In the genomic region with DNA sequence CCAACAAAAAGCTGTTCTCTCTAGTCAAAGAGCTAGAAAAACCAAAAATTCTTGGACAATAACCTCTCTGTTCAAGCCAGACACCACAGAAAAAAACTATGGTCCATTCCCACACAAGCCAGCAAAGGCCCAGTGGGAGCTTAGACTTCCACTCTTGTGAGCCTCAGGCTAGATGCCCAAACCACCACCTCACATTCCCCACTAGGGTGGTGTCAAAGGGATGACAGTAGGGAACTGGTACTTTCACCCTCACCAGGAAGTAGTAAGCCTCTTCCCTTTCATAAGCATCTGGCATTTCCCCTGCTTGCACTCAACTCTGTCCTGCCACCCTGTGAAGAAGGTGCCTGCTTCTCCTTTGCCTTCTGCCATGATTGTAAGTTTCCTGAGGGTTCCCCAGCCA, we compare ENCODE assay signal across 22 cellular contexts. TPM values are rescaled to one million over a fixed set of nuclear protein-coding genes. Genes with fewer than 3 reads are reported as not detected.
"Had no signal": no experiment of that assay in that cellular context is flagged by ENCODE, and none has a peak within 500 bp of the region (broad histone marks: within the 10 kb centered on the region; RNA-seq: fewer than 3 reads in every experiment).

No MANE protein-coding gene starts in this region.

- H3K27me3 ChIP-seq: cardiac muscle cell, neural progenitor cell, spleen, vagina had no signal

- H3K36me3 Mint-ChIP-seq: activated CD8-positive, alpha-beta memory T cell treated with anti-CD3 and anti-CD28 coated beads, Interleukin-2, amount 10 ng/mL, durations not matched to agents 7 days and 5 days; naive thymus-derived CD8-positive, alpha-beta T cell; neural progenitor cell; type B pancreatic cell had no signal

- H3K9me3 Mint-ChIP-seq: activated CD4-positive, alpha-beta memory T cell treated with anti-CD3 and anti-CD28 coated beads, Interleukin-2, amount 10 ng/mL, durations not matched to agents 7 days and 5 days; activated CD4-positive, alpha-beta T cell treated with anti-CD3 and anti-CD28 coated beads, Interleukin-2, amount 10 ng/mL, durations not matched to agents 24 days and 14 days; activated naive CD8-positive, alpha-beta T cell treated with anti-CD3 and anti-CD28 coated beads, Interleukin-2, amount 50 U/mL, for 24 hours; naive thymus-derived CD8-positive, alpha-beta T cell; neural progenitor cell; type B pancreatic cell had no signal

- DNase-seq: activated CD4-positive, alpha-beta memory T cell treated with anti-CD3 and anti-CD28 coated beads, Interleukin-2, amount 10 ng/mL, durations not matched to agents 7 days and 5 days; activated CD4-positive, alpha-beta T cell treated with anti-CD3 and anti-CD28 coated beads, Interleukin-2, amount 10 ng/mL, durations not matched to agents 24 days and 14 days; activated CD8-positive, alpha-beta memory T cell treated with anti-CD3 and anti-CD28 coated beads, Interleukin-2, amount 10 ng/mL, durations not matched to agents 7 days and 5 days; activated gamma-delta T cell; activated naive CD4-positive, alpha-beta T cell treated with anti-CD3 and anti-CD28 coated beads, Interleukin-2, amount 50 U/mL, for 16 hours; activated naive CD8-positive, alpha-beta T cell treated with anti-CD3 and anti-CD28 coated beads, Interleukin-2, amount 50 U/mL, for 24 hours; activated T-cell treated with anti-CD3 and anti-CD28 coated beads for 4 hours; cortex of kidney; naive thymus-derived CD8-positive, alpha-beta T cell; spleen; stimulated activated CD4-positive, alpha-beta T cell treated with anti-CD3 and anti-CD28 coated beads, Interleukin-4, amount 100 ng/mL, for 24 hours; stimulated activated naive CD4-positive, alpha-beta T cell treated with Interleukin-2 at 50 U/mL for 16 hours; T-helper 9 cell had no signal

- H3K27me3 Mint-ChIP-seq: activated CD4-positive, alpha-beta memory T cell treated with anti-CD3 and anti-CD28 coated beads, Interleukin-2, amount 10 ng/mL, durations not matched to agents 7 days and 5 days; activated CD4-positive, alpha-beta T cell treated with anti-CD3 and anti-CD28 coated beads, Interleukin-2, amount 10 ng/mL, durations not matched to agents 24 days and 14 days; activated CD8-positive, alpha-beta memory T cell treated with anti-CD3 and anti-CD28 coated beads, Interleukin-2, amount 10 ng/mL, durations not matched to agents 7 days and 5 days; activated naive CD8-positive, alpha-beta T cell treated with anti-CD3 and anti-CD28 coated beads, Interleukin-2, amount 50 U/mL, for 24 hours; progenitor cell of endocrine pancreas; type B pancreatic cell had no signal

- H3K4me3 ChIP-seq: cardiac muscle cell, lung, neural progenitor cell, spleen, thoracic aorta, vagina had no signal

- H3K4me1 ChIP-seq: neural progenitor cell, spleen, vagina had no signal

- H3K9ac ChIP-seq: neural progenitor cell had no signal

- H3K36me3 ChIP-seq: cardiac muscle cell, neural progenitor cell, spleen, thoracic aorta, vagina had no signal

- H3K9me3 ChIP-seq: spleen, thoracic aorta, vagina had no signal

- H3K4me2 ChIP-seq: neural progenitor cell had no signal

- ATAC-seq: activated CD4-positive, CD25-positive, alpha-beta regulatory T cell treated with anti-CD3 and anti-CD28 coated beads, Interleukin-2, amount 50 U/mL, for 24 hours; activated CD8-positive, alpha-beta memory T cell treated with anti-CD3 and anti-CD28 coated beads, Interleukin-2, amount 10 ng/mL, durations not matched to agents 7 days and 5 days; activated naive CD8-positive, alpha-beta T cell treated with anti-CD3 and anti-CD28 coated beads, Interleukin-2, amount 50 U/mL, for 24 hours; left lobe of liver; naive thymus-derived CD8-positive, alpha-beta T cell had no signal

- H2AFZ ChIP-seq: neural progenitor cell had no signal

- H3K27ac ChIP-seq: cardiac muscle cell, neural progenitor cell, spleen, thoracic aorta, vagina had no signal

- H3K27ac Mint-ChIP-seq: activated CD4-positive, alpha-beta memory T cell treated with anti-CD3 and anti-CD28 coated beads, Interleukin-2, amount 10 ng/mL, durations not matched to agents 7 days and 5 days; activated CD4-positive, alpha-beta T cell treated with anti-CD3 and anti-CD28 coated beads, Interleukin-2, amount 10 ng/mL, durations not matched to agents 24 days and 14 days; activated CD8-positive, alpha-beta memory T cell treated with anti-CD3 and anti-CD28 coated beads, Interleukin-2, amount 10 ng/mL, durations not matched to agents 7 days and 5 days; activated naive CD8-positive, alpha-beta T cell treated with anti-CD3 and anti-CD28 coated beads, Interleukin-2, amount 50 U/mL, for 24 hours; naive thymus-derived CD8-positive, alpha-beta T cell; neural progenitor cell; progenitor cell of endocrine pancreas; type B pancreatic cell had no signal

- H3K4me1 Mint-ChIP-seq: activated CD4-positive, alpha-beta T cell treated with anti-CD3 and anti-CD28 coated beads, Interleukin-2, amount 10 ng/mL, durations not matched to agents 24 days and 14 days; activated CD8-positive, alpha-beta memory T cell treated with anti-CD3 and anti-CD28 coated beads, Interleukin-2, amount 10 ng/mL, durations not matched to agents 7 days and 5 days; activated naive CD8-positive, alpha-beta T cell treated with anti-CD3 and anti-CD28 coated beads, Interleukin-2, amount 50 U/mL, for 24 hours; naive thymus-derived CD8-positive, alpha-beta T cell; neural progenitor cell had no signal

- H3K4me3 Mint-ChIP-seq: activated CD4-positive, alpha-beta memory T cell treated with anti-CD3 and anti-CD28 coated beads, Interleukin-2, amount 10 ng/mL, durations not matched to agents 7 days and 5 days; activated CD4-positive, alpha-beta T cell treated with anti-CD3 and anti-CD28 coated beads, Interleukin-2, amount 10 ng/mL, durations not matched to agents 24 days and 14 days; activated CD8-positive, alpha-beta memory T cell treated with anti-CD3 and anti-CD28 coated beads, Interleukin-2, amount 10 ng/mL, durations not matched to agents 7 days and 5 days; activated naive CD8-positive, alpha-beta T cell treated with anti-CD3 and anti-CD28 coated beads, Interleukin-2, amount 50 U/mL, for 24 hours; naive thymus-derived CD8-positive, alpha-beta T cell; neural progenitor cell; type B pancreatic cell had no signal

RNA-seq across cellular contexts. Expression of a gene that starts 58.4 kb away (rescaled TPM):
- total RNA-seq: naive thymus-derived CD8-positive, alpha-beta T cell had no signal
